ENCODE assay signal across 9 cellular contexts in genomic region chrX:10769165-10769564, GRCh38.
DNase-seq lines count a peak whose midpoint lies in the region; ATAC-seq and TF ChIP-seq lines count a peak whose summit lies in the region.
"Had no signal": no experiment of that assay in that cellular context is flagged by ENCODE, and none has a peak within 500 bp of the region (broad histone marks: within the 10 kb centered on the region; RNA-seq: fewer than 3 reads in every experiment).

No MANE protein-coding gene starts in this region.

- no peaks in the 10 kb centered on the region for H3K27me3 ChIP-seq in SJSA1 (replicated peaks)
- H3K27me3 ChIP-seq in left ventricle myocardium inferior (ENCODE audit: low read depth): no peaks in the 10 kb centered on the region

- DNase-seq in D341Med (ENCODE audit: low spot score): peak; percentile 38
- DNase-seq in NAMALWA (ENCODE audit: low spot score): peak; percentile 27
- peak in 1 of 2 experiments; percentile 47 for DNase-seq in SJSA1 (ENCODE audit: low read depth in 1 of 2, low spot score in 2 of 2)
- DNase-seq in left ventricle myocardium inferior: no peak
- DNase-seq in activated naive CD4-positive, alpha-beta T cell (lab: John Stamatoyannopoulos, UW): no peak
- DNase-seq in activated CD4-positive, alpha-beta T cell treated with anti-CD3 and anti-CD28 coated beads, Interleukin-2, amount 50 U/mL, for 48 hours: no peak
- DNase-seq in putamen (ENCODE audit: low spot score): no peak
- DNase-seq: natural killer cell had no signal

- TF ChIP-seq CTCF in left ventricle myocardium inferior (IDR thresholded peaks at IDR 0.05; ENCODE audit: borderline replicate concordance): peak; percentile 53

- H3K4me1 ChIP-seq in SJSA1 (replicated peaks): peaks cover 14% of the 10 kb centered on the region
- H3K4me1 ChIP-seq in left ventricle myocardium inferior: no peaks in the 10 kb centered on the region

- H3K36me3 ChIP-seq in SJSA1 (no peaks in the 10 kb centered on the region), left ventricle myocardium inferior (no peaks in the 10 kb centered on the region)

- H3K4me3 ChIP-seq in SJSA1: no peak overlapping the region
- H3K4me3 ChIP-seq in left ventricle myocardium inferior: no peak overlapping the region

- intact Hi-C loops in left ventricle myocardium inferior (cut with micrococcal nuclease): no loop called here

- no peaks in the 10 kb centered on the region for H3K9me3 ChIP-seq in SJSA1 (replicated peaks)
- no peaks in the 10 kb centered on the region for H3K9me3 ChIP-seq in left ventricle myocardium inferior (replicated peaks)

- ATAC-seq in GM19467 (IDR thresholded peaks at IDR 0.05; ENCODE audit: unreplicated experiment): peak; percentile 54

- H3K27ac ChIP-seq in SJSA1: peak overlapping the region; percentile 62
- H3K27ac ChIP-seq in left ventricle myocardium inferior (replicated peaks): peak overlapping the region; percentile 30

Comparison
In these comparisons a context has a peak if more than half of its experiments do, and no peak if none do; other contexts are left out.
1. DNase-seq: peak in D341Med (single experiment) and NAMALWA (single experiment); none in left ventricle myocardium inferior (single experiment), activated naive CD4-positive, alpha-beta T cell (0 of 4), activated CD4-positive, alpha-beta T cell treated with anti-CD3 and anti-CD28 coated beads, Interleukin-2, amount 50 U/mL, for 48 hours (0 of 2) and putamen (single experiment).